In genomic region chr12:79686171-79686570, GRCh38 we compare ENCODE assay signal across 13 cellular contexts. TPM values are rescaled to one million over a fixed set of nuclear protein-coding genes. Genes with fewer than 3 reads are reported as not detected.
DNase-seq lines count a peak whose midpoint lies in the region; ATAC-seq and TF ChIP-seq lines count a peak whose summit lies in the region.
"Had no signal": no experiment of that assay in that cellular context is flagged by ENCODE, and none has a peak within 500 bp of the region (broad histone marks: within the 10 kb centered on the region; RNA-seq: fewer than 3 reads in every experiment).

No MANE protein-coding gene starts in this region.

- H2BK20ac ChIP-seq in H9 (ENCODE audit: low read depth, low read length, poor library complexity, severe bottlenecking) = no peak overlapping the region

- no peaks in the 10 kb centered on the region for H3K9me3 ChIP-seq in H9 (ENCODE audit: control insufficient read depth, low read depth, low read length)
- H3K9me3 ChIP-seq in RWPE2 (ENCODE audit: severe bottlenecking) = no peaks in the 10 kb centered on the region
- H3K9me3 ChIP-seq in esophagus muscularis mucosa = no peaks in the 10 kb centered on the region
- H3K9me3 ChIP-seq: SJCRH30 had no signal

- TF ChIP-seq POLR2A in esophagus muscularis mucosa (IDR thresholded peaks at IDR 0.05; ENCODE audit: low read depth) = no peak

- H3K4me3 ChIP-seq in RWPE2 (ENCODE audit: severe bottlenecking) (peak overlapping the region; percentile 94), esophagus muscularis mucosa (peak overlapping the region; percentile 77 to 97 (median 85)), rectal smooth muscle tissue (ENCODE audit: low read length) (peak overlapping the region; percentile 10)
- H3K4me3 ChIP-seq: SJCRH30 had no signal

- H3K27ac Mint-ChIP-seq in H9 = peak overlapping the region in 1 of 3 experiments; percentile 30; a peak in 1 of 7 replicates
- H3K27ac Mint-ChIP-seq: effector memory CD8-positive, alpha-beta T cell had no signal

- H3K14ac ChIP-seq in H9 (ENCODE audit: insufficient read depth, low read length) = no peak overlapping the region

- H3K4me2 ChIP-seq in H9 (ENCODE audit: insufficient read depth, insufficient read length, low read length) = peak overlapping the region; percentile 94

- H4K20me1 ChIP-seq in H9 (ENCODE audit: control insufficient read depth, insufficient read depth, insufficient read length) = no peaks in the 10 kb centered on the region

- H3K9me3 Mint-ChIP-seq in H9 = no peaks in the 10 kb centered on the region; a peak in 1 of 5 replicates
- H3K9me3 Mint-ChIP-seq: effector memory CD8-positive, alpha-beta T cell had no signal

- H2BK120ac ChIP-seq in H9 (ENCODE audit: low read depth, low read length, poor library complexity, severe bottlenecking) = no peak overlapping the region

- H3T11ph ChIP-seq in H9 (ENCODE audit: low read length) = no peak overlapping the region

- no peak overlapping the region for H3K23ac ChIP-seq in H9 (ENCODE audit: insufficient read length, low read depth, low read length)

- no peak overlapping the region for H2BK12ac ChIP-seq in H9 (ENCODE audit: insufficient read length, low read depth, low read length)

- H3K4me1 ChIP-seq in H9 (ENCODE audit: insufficient read depth, low read length) (peaks cover 2% of the 10 kb centered on the region; the same call in 1 of the 2 replicates), RWPE2 (ENCODE audit: insufficient read depth, poor library complexity, severe bottlenecking) (peaks cover 43% of the 10 kb centered on the region), esophagus muscularis mucosa (peaks cover 0 to 70% (median 53%) of the 10 kb centered on the region in 4 donors), rectal smooth muscle tissue (ENCODE audit: control insufficient read depth, insufficient read depth, low read length) (no peaks in the 10 kb centered on the region)
- H3K4me1 ChIP-seq: SJCRH30 had no signal

- no peak for TF ChIP-seq EP300 in esophagus muscularis mucosa (IDR thresholded peaks at IDR 0.05)

- H3K27me3 ChIP-seq in H9 (ENCODE audit: insufficient read depth, low read length) (no peaks in the 10 kb centered on the region), RWPE2 (ENCODE audit: insufficient read depth, poor library complexity, severe bottlenecking) (no peaks in the 10 kb centered on the region), esophagus muscularis mucosa (no peaks in the 10 kb centered on the region), rectal smooth muscle tissue (ENCODE audit: control insufficient read depth, insufficient read depth, low read length) (no peaks in the 10 kb centered on the region)
- H3K27me3 ChIP-seq: SJCRH30 had no signal

- no peak overlapping the region for H2BK5ac ChIP-seq in H9 (ENCODE audit: insufficient read length, low read length)

- H3K79me2 ChIP-seq in H9 (ENCODE audit: insufficient read depth, low read length) = peaks cover 61% of the 10 kb centered on the region

- peaks cover 51 to 55% of the 10 kb centered on the region in 2 experiments for H3K4me1 Mint-ChIP-seq in H9

- WGBS in H9 (ENCODE audit: extremely low coverage, insufficient read length, low lambda C conversion rate) = no CpG with 5 or more reads among the region's 2 CpGs
- WGBS in esophagus muscularis mucosa = 77% methylated on average over 2 of the region's 2 CpGs

- H3K27ac ChIP-seq in H9 (ENCODE audit: insufficient read length, low read depth, low read length) = no peak overlapping the region
- H3K27ac ChIP-seq in RWPE2 (ENCODE audit: poor library complexity, severe bottlenecking) = peak overlapping the region; percentile 97
- peak overlapping the region in 2 of 4 donors; percentile 53 to 93 for H3K27ac ChIP-seq in esophagus muscularis mucosa (replicated peaks in 1 of 4)
- no peak overlapping the region for H3K27ac ChIP-seq in rectal smooth muscle tissue (ENCODE audit: low read depth, low read length)
- H3K27ac ChIP-seq: SJCRH30 had no signal

- H3K23me2 ChIP-seq in H9 (ENCODE audit: insufficient read length, low read depth, low read length, poor library complexity, severe bottlenecking) = peaks cover 10% of the 10 kb centered on the region

- H2BK15ac ChIP-seq in H9 (ENCODE audit: low read depth, low read length) = no peak overlapping the region

- no peaks in the 10 kb centered on the region for H3K27me3 Mint-ChIP-seq in H9 (ENCODE audit: low read depth)

- H4K8ac ChIP-seq in H9 (replicated peaks; ENCODE audit: insufficient read length, low read depth, low read length) = no peak overlapping the region

- peak overlapping the region; percentile 83 to 97 for H3K4me3 Mint-ChIP-seq in H9
- H3K4me3 Mint-ChIP-seq: effector memory CD8-positive, alpha-beta T cell had no signal

- H3K9ac ChIP-seq in H9 (ENCODE audit: extremely low read depth, insufficient read length, low read length) = no peak overlapping the region
- H3K9ac ChIP-seq in rectal smooth muscle tissue (ENCODE audit: low read length) = no peak overlapping the region

- H3K56ac ChIP-seq in H9 (ENCODE audit: insufficient read length, low read depth, low read length) = no peak overlapping the region

- DNase-seq in H9 = no peak
- no peak for DNase-seq in RWPE2 (ENCODE audit: low spot score)
- DNase-seq in esophagus muscularis mucosa (ENCODE audit: extremely low spot score) = no peak
- DNase-seq in SHP77 treated with DMSO at 0.1 percent for 48 hours (lab: John Stamatoyannopoulos, UW) = no peak
- no peak for DNase-seq in AG08395 (ENCODE audit: low spot score)
- DNase-seq in left lobe of liver (ENCODE audit: low spot score) = no peak
- DNase-seq in mesenteric fat pad (ENCODE audit: low spot score) = no peak
- DNase-seq: activated CD8-positive, alpha-beta memory T cell treated with anti-CD3 and anti-CD28 coated beads, Interleukin-2, amount 50 U/mL, for 4 hours; effector memory CD8-positive, alpha-beta T cell; NCI-H1105 treated with DMSO at 0.1 percent for 48 hours; NCI-H524 treated with DMSO at 0.1 percent for 48 hours; SJCRH30 had no signal

- H3K4ac ChIP-seq in H9 (ENCODE audit: low read depth, low read length) = no peak overlapping the region

- ATAC-seq in RWPE2 (ENCODE audit: low read depth) (peak; percentile 2; the same call in 1 of the 3 replicates), left lobe of liver (no peak)
- ATAC-seq: effector memory CD8-positive, alpha-beta T cell had no signal

- H3K18ac ChIP-seq in H9 (ENCODE audit: insufficient read length, low read depth, low read length) = no peak overlapping the region

- H4K5ac ChIP-seq in H9 (ENCODE audit: insufficient read length, low read depth, low read length) = no peak overlapping the region

- intact Hi-C loops in esophagus muscularis mucosa (cut with DNase I) = loop anchor here (5.0 kb wide), 3 partner anchors 134 to 501 kb away; no protein-coding TSS in a partner anchor

- peaks cover 19 to 24% (median 22%) of the 10 kb centered on the region in 3 experiments for H3K36me3 Mint-ChIP-seq in H9 (ENCODE audit: insufficient read depth in 1 of 3, low read depth in 3 of 3)

- H3K36me3 ChIP-seq in RWPE2 (ENCODE audit: low read depth) (peaks cover 23% of the 10 kb centered on the region), esophagus muscularis mucosa (no peaks in the 10 kb centered on the region), rectal smooth muscle tissue (ENCODE audit: control insufficient read depth, insufficient read depth, low read length) (no peaks in the 10 kb centered on the region)

- H4K91ac ChIP-seq in H9 (ENCODE audit: insufficient read length, low read depth, low read length) = no peak overlapping the region

- H2AFZ ChIP-seq in H9 (ENCODE audit: low read length) = no peak overlapping the region

- H2AK5ac ChIP-seq in H9 (ENCODE audit: insufficient read length, low read length) = no peak overlapping the region

- TF ChIP-seq CTCF in H9 (conservative IDR thresholded peaks at IDR 0.05) (no peak), RWPE2 (IDR thresholded peaks at IDR 0.05; ENCODE audit: poor library complexity, severe bottlenecking) (no peak), esophagus muscularis mucosa (IDR thresholded peaks at IDR 0.05) (no peak)

- no peaks in the 10 kb centered on the region for H3K79me1 ChIP-seq in H9 (ENCODE audit: insufficient read depth, low read depth, low read length, poor library complexity, severe bottlenecking)

RNA-seq across cellular contexts. Expression of gene PAWR, which starts 4.6 kb away (rescaled TPM):
- 176 and 190 TPM in 2 replicates for total RNA-seq in H9 (2021)
- 100 to 1,000 TPM in 2 of 4 donors, 10 to 100 TPM in 2; 63.1 to 127 (median 97.9) TPM for total RNA-seq in esophagus muscularis mucosa
- total RNA-seq in left lobe of liver = 33.3 TPM
- total RNA-seq in mesenteric fat pad = 25.9 TPM

Comparison
In these comparisons a context has a peak if more than half of its experiments do, and no peak if none do; other contexts are left out.
1. H3K4me3 ChIP-seq: peak in every context shown above with its lines; median percentile 94 in RWPE2; 85 in esophagus muscularis mucosa; 10 in rectal smooth muscle tissue.